ENCODE assay signal across 26 cellular contexts in genomic region chr4:146212781-146213180, GRCh38. TPM values are rescaled to one million over a fixed set of nuclear protein-coding genes. Genes with fewer than 3 reads are reported as not detected.
"Had no signal": no experiment of that assay in that cellular context is flagged by ENCODE, and none has a peak within 500 bp of the region (broad histone marks: within the 10 kb centered on the region; RNA-seq: fewer than 3 reads in every experiment).

No MANE protein-coding gene starts in this region.

- H3K27ac ChIP-seq: WERI-Rb-1 had no signal

- H3K27ac Mint-ChIP-seq: activated CD8-positive, alpha-beta T cell treated with anti-CD3 and anti-CD28 coated beads for 36 hours; activated naive CD4-positive, alpha-beta T cell treated with anti-CD3 and anti-CD28 coated beads, Interleukin-2, amount 50 U/mL, for 24 hours; brain; T-helper 1 cell treated with Interleukin-12 subunit alpha and Interleukin-12 subunit beta and Interleukin-4 antibody, amounts not matched to agents 30 μg/mL and 1 μg/mL, for 36 hours had no signal

- H3K36me3 ChIP-seq: WERI-Rb-1 had no signal

- DNase-seq: activated CD4-positive, alpha-beta T cell treated with anti-CD3 and anti-CD28 coated beads for 4 hours; activated CD8-positive, alpha-beta memory T cell treated with anti-CD3 and anti-CD28 coated beads, Interleukin-2, amount 50 U/mL, for 4 hours; activated CD8-positive, alpha-beta T cell treated with anti-CD3 and anti-CD28 coated beads for 36 hours; activated effector memory CD4-positive, alpha-beta T cell treated with Interleukin-2 at 50 U/mL for 16 hours; activated naive CD4-positive, alpha-beta T cell; activated T-cell treated with anti-CD3 and anti-CD28 coated beads, Interleukin-2, amount 50 U/mL, for 1 hour; aorta; Kasumi-1; KBM-7; NCI-H1092 treated with DMSO at 0.1 percent for 48 hours; NCI-H1417 treated with DMSO at 0.1 percent for 48 hours; NCI-H1694; NCI-H2029; NCI-H2107; NCI-H2171 treated with DMSO at 0.1 percent for 48 hours; NCI-H226; NCI-H526 treated with DMSO at 0.1 percent for 48 hours; NCI-H82; SHP77; WERI-Rb-1 had no signal

- H3K4me1 Mint-ChIP-seq: activated naive CD4-positive, alpha-beta T cell treated with anti-CD3 and anti-CD28 coated beads, Interleukin-2, amount 50 U/mL, for 24 hours; brain; central memory CD8-positive, alpha-beta T cell had no signal

- H3K9me3 Mint-ChIP-seq: activated CD8-positive, alpha-beta T cell treated with anti-CD3 and anti-CD28 coated beads for 36 hours; activated naive CD4-positive, alpha-beta T cell treated with anti-CD3 and anti-CD28 coated beads, Interleukin-2, amount 50 U/mL, for 24 hours; brain; central memory CD8-positive, alpha-beta T cell; T-helper 1 cell treated with Interleukin-12 subunit alpha and Interleukin-12 subunit beta and Interleukin-4 antibody, amounts not matched to agents 30 μg/mL and 1 μg/mL, for 36 hours had no signal

- H3K36me3 Mint-ChIP-seq: activated naive CD4-positive, alpha-beta T cell treated with anti-CD3 and anti-CD28 coated beads, Interleukin-2, amount 50 U/mL, for 24 hours; brain had no signal

- H3K4me3 Mint-ChIP-seq: activated CD8-positive, alpha-beta T cell treated with anti-CD3 and anti-CD28 coated beads for 36 hours; activated naive CD4-positive, alpha-beta T cell treated with anti-CD3 and anti-CD28 coated beads, Interleukin-2, amount 50 U/mL, for 24 hours; brain; central memory CD8-positive, alpha-beta T cell; T-helper 1 cell treated with Interleukin-12 subunit alpha and Interleukin-12 subunit beta and Interleukin-4 antibody, amounts not matched to agents 30 μg/mL and 1 μg/mL, for 36 hours had no signal

- H3K27me3 Mint-ChIP-seq: activated naive CD4-positive, alpha-beta T cell treated with anti-CD3 and anti-CD28 coated beads, Interleukin-2, amount 50 U/mL, for 24 hours had no signal

RNA-seq across cellular contexts. Expression of gene REELD1, which starts 1.6 kb away (rescaled TPM):
- total RNA-seq: NCI-H460, SK-MEL-5 had no signal
